Comparison of ENCODE assay signal across 1 cellular context in genomic region chr5:129460951-129461815, GRCh38.
TF ChIP-seq lines count a peak whose summit lies in the region.

No MANE protein-coding gene starts in this region.

TF ChIP-seq in GM12878, 131 proteins besides CTCF, POLR2A, EP300 and RAD21:
- TF ChIP-seq CUX1 (IDR thresholded peaks at IDR 0.05; ENCODE audit: insufficient replicate concordance, low read depth, low read length) (no peak), SUZ12 (IDR thresholded peaks at IDR 0.05; ENCODE audit: unreplicated experiment) (peak; percentile 86), EZH2 (IDR thresholded peaks at IDR 0.05; ENCODE audit: borderline replicate concordance, control insufficient read depth, low read depth, low read length) (peak; percentile 81; the same call in 1 of the 2 replicates)
TF ChIP-seq in GM12878: peak in this region for 2.
